Comparison of ENCODE assay signal across 8 cellular contexts in the genomic region with DNA sequence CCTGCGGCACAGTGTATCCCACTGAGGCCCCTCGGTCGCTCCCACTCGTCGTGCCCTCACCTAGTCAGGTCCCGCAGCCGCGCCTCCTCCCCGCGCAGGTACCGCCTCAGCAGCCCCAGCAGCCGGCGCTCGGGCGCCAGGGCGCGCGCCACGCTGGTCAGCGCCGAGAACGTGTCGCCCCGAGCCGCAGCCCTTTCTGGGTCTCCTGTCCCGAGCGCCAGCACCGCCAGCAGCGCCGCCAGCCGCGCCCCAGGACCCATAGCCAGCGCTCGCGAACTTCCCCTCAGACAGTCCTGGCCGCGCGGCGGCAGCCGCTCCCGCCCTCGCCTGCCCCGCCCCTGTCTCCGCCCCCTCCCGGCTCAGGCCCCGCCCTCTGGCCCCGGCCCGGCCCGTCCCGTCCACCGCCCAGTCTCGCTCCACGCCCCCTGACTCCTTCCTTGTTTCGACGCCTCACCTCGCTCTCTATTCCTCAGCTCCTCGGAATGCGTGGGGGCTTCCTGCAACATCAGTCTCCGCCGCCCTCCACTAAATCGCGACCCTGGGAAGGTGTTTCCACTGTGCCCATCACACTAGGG. TPM values are rescaled to one million over a fixed set of nuclear protein-coding genes. Genes with fewer than 3 reads are reported as not detected.
DNase-seq lines count a peak whose midpoint lies in the region; ATAC-seq lines count a peak whose summit lies in the region.

A gene (minus strand): TSS at position 289 of the 575 bp plus-strand sequence. CDS start 29 bp downstream, at position 260.

- peak within 1 kb of the TSS; percentile 64 for H3K4me3 Mint-ChIP-seq in activated CD4-positive, alpha-beta T cell treated with anti-CD3 and anti-CD28 coated beads, Interleukin-2, amount 10 ng/mL, durations not matched to agents 7 days and 5 days

- H3K9ac ChIP-seq in mesendoderm (ENCODE audit: low read length), result peak within 1 kb of the TSS; percentile 59

- H3K4me2 ChIP-seq in mesendoderm (ENCODE audit: low read length), result peak within 1 kb of the TSS; percentile 68

- no peaks in the 10 kb centered on the region for H3K36me3 ChIP-seq in mesendoderm (ENCODE audit: control insufficient read depth, insufficient read depth, low read length)

- peaks cover 9% of the 10 kb centered on the region for H3K4me1 Mint-ChIP-seq in activated CD4-positive, alpha-beta T cell treated with anti-CD3 and anti-CD28 coated beads, Interleukin-2, amount 10 ng/mL, durations not matched to agents 7 days and 5 days

- H3K79me2 ChIP-seq in mesendoderm (ENCODE audit: control insufficient read depth, insufficient read depth, low read length), result no peaks in the 10 kb centered on the region

- H2BK5ac ChIP-seq in mesendoderm (ENCODE audit: low read length), result no peak within 1 kb of the TSS

- H3K9me3 Mint-ChIP-seq in activated CD4-positive, alpha-beta T cell treated with anti-CD3 and anti-CD28 coated beads, Interleukin-2, amount 10 ng/mL, durations not matched to agents 7 days and 5 days, result peaks cover 2% of the 10 kb centered on the region

- H3K27me3 ChIP-seq in mesendoderm (ENCODE audit: insufficient read depth, low read length, poor library complexity), result peaks cover 3% of the 10 kb centered on the region

- H4K5ac ChIP-seq in mesendoderm (ENCODE audit: low read length), result no peak within 1 kb of the TSS

- peaks cover 37% of the 10 kb centered on the region for H3K27me3 Mint-ChIP-seq in activated CD4-positive, alpha-beta T cell treated with anti-CD3 and anti-CD28 coated beads, Interleukin-2, amount 10 ng/mL, durations not matched to agents 7 days and 5 days

- peak within 1 kb of the TSS; percentile 74 for H3K56ac ChIP-seq in mesendoderm (ENCODE audit: low read length)

- ATAC-seq in HG03378 (IDR thresholded peaks at IDR 0.05; ENCODE audit: unreplicated experiment), result no peak

- no peak within 1 kb of the TSS for H3K18ac ChIP-seq in mesendoderm (ENCODE audit: low read length)

- no peak within 1 kb of the TSS for H2AK5ac ChIP-seq in mesendoderm (ENCODE audit: low read length)

- no peak within 1 kb of the TSS for H3K4ac ChIP-seq in mesendoderm (ENCODE audit: low read depth, low read length)

- H3K27ac ChIP-seq in mesendoderm (ENCODE audit: low read depth, low read length), result no peak within 1 kb of the TSS

- H3K79me1 ChIP-seq in mesendoderm (ENCODE audit: low read length), result no peaks in the 10 kb centered on the region

- no peaks in the 10 kb centered on the region for H3K4me1 ChIP-seq in mesendoderm (ENCODE audit: control insufficient read depth, low read depth, low read length)

- H4K8ac ChIP-seq in mesendoderm (ENCODE audit: low read depth, low read length), result no peak within 1 kb of the TSS

- H3K27ac Mint-ChIP-seq in activated CD4-positive, alpha-beta T cell treated with anti-CD3 and anti-CD28 coated beads, Interleukin-2, amount 10 ng/mL, durations not matched to agents 7 days and 5 days, result no peak within 1 kb of the TSS

- WGBS in mesendoderm (ENCODE audit: extremely low coverage, insufficient coverage, low lambda C conversion rate), result no CpG with 5 or more reads among the region's 62 CpGs

- CTCF ChIA-PET in activated CD4-positive, alpha-beta T cell treated with anti-CD3 and anti-CD28 coated beads, Interleukin-2, amount 10 ng/mL, durations not matched to agents 7 days and 5 days (lab: Charles Lee), result no interaction called here

- DNase-seq in CD1c-positive myeloid dendritic cell (ENCODE audit: extremely low spot score) (peak; percentile 83), M059J (ENCODE audit: low read depth) (peak; percentile 51), mesendoderm (peak; percentile 79), AML-193 (lab: John Stamatoyannopoulos, UW) (no peak)
- peak; percentile 54 for DNase-seq in activated CD4-positive, alpha-beta T cell treated with anti-CD3 and anti-CD28 coated beads, Interleukin-2, amount 10 ng/mL, durations not matched to agents 7 days and 5 days
- peak; percentile 34 for DNase-seq in effector CD8-positive, alpha-beta T cell (lab: John Stamatoyannopoulos, UW)
- peak; percentile 50 to 59 for DNase-seq in stimulated activated CD8-positive, alpha-beta memory T cell treated with anti-CD3 and anti-CD28 coated beads, Interleukin-2, amount 100 ng/mL, for 48 hours (ENCODE audit: low read depth in 2 of 2)

- POLR2A ChIA-PET in activated CD4-positive, alpha-beta T cell treated with anti-CD3 and anti-CD28 coated beads, Interleukin-2, amount 10 ng/mL, durations not matched to agents 7 days and 5 days (lab: Charles Lee), result no interaction called here

- no peak within 1 kb of the TSS for H3K23ac ChIP-seq in mesendoderm (ENCODE audit: low read length)

- H2BK120ac ChIP-seq in mesendoderm (ENCODE audit: low read depth, low read length), result no peak within 1 kb of the TSS

- H3K4me3 ChIP-seq in mesendoderm (ENCODE audit: low read length), result no peak within 1 kb of the TSS

- no peak within 1 kb of the TSS for H2BK15ac ChIP-seq in mesendoderm (replicated peaks; ENCODE audit: low read depth)

- no peaks in the 10 kb centered on the region for H3K36me3 Mint-ChIP-seq in activated CD4-positive, alpha-beta T cell treated with anti-CD3 and anti-CD28 coated beads, Interleukin-2, amount 10 ng/mL, durations not matched to agents 7 days and 5 days (ENCODE audit: low read depth)

RNA-seq across cellular contexts. Expression of the gene that starts here (rescaled TPM):
- 4.2 and 5.4 TPM in 2 replicates for total RNA-seq in M059J (2014; rRNA removed; shearing (Covaris generic))
- total RNA-seq in activated CD4-positive, alpha-beta T cell treated with anti-CD3 and anti-CD28 coated beads, Interleukin-2, amount 10 ng/mL, durations not matched to agents 7 days and 5 days, result not detected
- polyA plus RNA-seq in mesendoderm (2013, experiment 1 of 2), result 0.10 TPM
- polyA plus RNA-seq in mesendoderm (2013, experiment 2 of 2), result 0.01 TPM

Comparison
In these comparisons a context has a peak if more than half of its experiments do, and no peak if none do; other contexts are left out.
1. Peak in DNase-seq in activated CD4-positive, alpha-beta T cell treated with anti-CD3 and anti-CD28 coated beads, Interleukin-2, amount 10 ng/mL, durations not matched to agents 7 days and 5 days; RNA of the gene not detected or under 1 TPM.
2. DNase-seq: peak in CD1c-positive myeloid dendritic cell (single experiment), M059J (single experiment), effector CD8-positive, alpha-beta T cell (single experiment), mesendoderm (single experiment) and stimulated activated CD8-positive, alpha-beta memory T cell treated with anti-CD3 and anti-CD28 coated beads, Interleukin-2, amount 100 ng/mL, for 48 hours (2 of 2); none in AML-193 (0 of 2).